Comparison of ENCODE assay signal across 1 cellular context in the genomic region with DNA sequence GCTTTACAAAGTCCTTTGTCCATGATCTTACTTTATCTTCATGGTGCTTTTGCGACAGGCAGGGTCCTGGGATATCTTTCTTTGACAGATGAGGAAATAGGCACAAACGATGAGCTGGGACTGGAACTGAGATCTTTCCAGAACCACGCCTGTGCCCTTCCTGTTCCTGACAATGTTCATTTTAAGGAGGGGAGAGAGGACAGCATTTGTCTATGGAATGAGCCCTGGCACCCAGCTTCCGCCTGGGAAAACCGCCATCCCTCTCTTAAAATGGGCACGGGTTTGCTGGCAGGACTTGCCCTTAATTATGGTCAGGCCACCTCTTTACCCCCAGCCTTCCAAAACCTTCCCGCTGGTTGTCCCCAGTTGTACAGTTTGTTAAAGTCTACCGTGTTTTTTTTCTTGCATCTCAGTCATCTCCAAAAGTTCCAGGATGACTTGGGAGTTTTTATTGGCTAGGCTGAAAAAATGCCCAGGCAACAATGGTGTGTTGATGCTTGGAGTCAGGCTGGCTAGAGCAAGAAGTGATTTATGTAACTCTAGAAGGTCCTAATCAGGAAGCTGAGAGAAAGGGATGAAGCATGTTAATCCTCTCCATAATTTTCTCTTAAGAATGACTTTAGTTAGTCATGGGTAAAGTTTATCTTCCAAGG.
TF ChIP-seq lines count a peak whose summit lies in the region.

No MANE protein-coding gene starts in this region.

TF ChIP-seq in IMR-90, 13 proteins besides CTCF, POLR2A, EP300 and RAD21 (continued from another document):
- TF ChIP-seq RFX5 (IDR thresholded peaks at IDR 0.05; ENCODE audit: low read depth, low read length) (no peak), CHD1 (IDR thresholded peaks at IDR 0.05; ENCODE audit: low read depth, low read length) (no peak), BHLHE40 (IDR thresholded peaks at IDR 0.05; ENCODE audit: low read depth, low read length) (no peak), CEBPB (IDR thresholded peaks at IDR 0.05; ENCODE audit: low read depth, low read length) (no peak), NFE2L2 (IDR thresholded peaks at IDR 0.05; ENCODE audit: low read depth, low read length) (no peak), RCOR1 (IDR thresholded peaks at IDR 0.05; ENCODE audit: insufficient replicate concordance, low read length) (no peak), SMC3 (IDR thresholded peaks at IDR 0.05; ENCODE audit: low read depth, low read length) (no peak), MAFK (IDR thresholded peaks at IDR 0.05; ENCODE audit: low read depth, low read length) (no peak), MAZ (IDR thresholded peaks at IDR 0.05; ENCODE audit: borderline replicate concordance, low read depth, low read length) (no peak)
- TF ChIP-seq, protein P1, sequence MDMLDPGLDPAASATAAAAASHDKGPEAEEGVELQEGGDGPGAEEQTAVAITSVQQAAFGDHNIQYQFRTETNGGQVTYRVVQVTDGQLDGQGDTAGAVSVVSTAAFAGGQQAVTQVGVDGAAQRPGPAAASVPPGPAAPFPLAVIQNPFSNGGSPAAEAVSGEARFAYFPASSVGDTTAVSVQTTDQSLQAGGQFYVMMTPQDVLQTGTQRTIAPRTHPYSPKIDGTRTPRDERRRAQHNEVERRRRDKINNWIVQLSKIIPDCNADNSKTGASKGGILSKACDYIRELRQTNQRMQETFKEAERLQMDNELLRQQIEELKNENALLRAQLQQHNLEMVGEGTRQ (IDR thresholded peaks at IDR 0.05; ENCODE audit: low read depth, low read length) = no peak
- TF ChIP-seq, protein P2, sequence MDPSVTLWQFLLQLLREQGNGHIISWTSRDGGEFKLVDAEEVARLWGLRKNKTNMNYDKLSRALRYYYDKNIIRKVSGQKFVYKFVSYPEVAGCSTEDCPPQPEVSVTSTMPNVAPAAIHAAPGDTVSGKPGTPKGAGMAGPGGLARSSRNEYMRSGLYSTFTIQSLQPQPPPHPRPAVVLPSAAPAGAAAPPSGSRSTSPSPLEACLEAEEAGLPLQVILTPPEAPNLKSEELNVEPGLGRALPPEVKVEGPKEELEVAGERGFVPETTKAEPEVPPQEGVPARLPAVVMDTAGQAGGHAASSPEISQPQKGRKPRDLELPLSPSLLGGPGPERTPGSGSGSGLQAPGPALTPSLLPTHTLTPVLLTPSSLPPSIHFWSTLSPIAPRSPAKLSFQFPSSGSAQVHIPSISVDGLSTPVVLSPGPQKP (IDR thresholded peaks at IDR 0.05; ENCODE audit: borderline replicate concordance, low read depth, low read length) = no peak
